Comparison of ENCODE assay signal across 8 cellular contexts in the genomic region with DNA sequence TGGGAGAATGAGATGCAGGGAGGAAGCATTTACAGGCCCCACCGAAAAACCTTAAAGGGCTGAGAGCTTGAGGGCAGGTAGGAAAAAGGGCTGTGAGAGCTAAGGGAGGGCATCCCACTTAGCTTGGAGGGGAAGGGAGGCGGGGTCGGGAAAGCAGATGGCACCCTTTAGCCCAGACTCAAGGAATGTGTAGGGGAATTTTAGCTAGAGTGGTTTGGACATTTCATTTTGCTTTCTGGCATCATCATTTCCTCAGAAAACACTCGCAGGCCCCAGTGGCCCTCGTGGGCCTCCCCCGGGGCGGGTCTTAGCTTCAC. TPM values are rescaled to one million over a fixed set of nuclear protein-coding genes. Genes with fewer than 3 reads are reported as not detected.
A peak's percentile ranks its signal among the peaks of the same experiment; 100 is the strongest.
DNase-seq lines count a peak whose midpoint lies in the region; ATAC-seq and TF ChIP-seq lines count a peak whose summit lies in the region.

No MANE protein-coding gene starts in this region.

- no peaks in the 10 kb centered on the region for H3K36me3 Mint-ChIP-seq in activated naive CD4-positive, alpha-beta T cell treated with anti-CD3 and anti-CD28 coated beads, Interleukin-2, amount 50 U/mL, for 24 hours

- peak overlapping the region; percentile 49 for H2AFZ ChIP-seq in mesenchymal stem cell (ENCODE audit: low read depth, low read length)

- H3K23ac ChIP-seq in mesenchymal stem cell (ENCODE audit: low read length in 2 of 2): no peak overlapping the region

- no peaks in the 10 kb centered on the region for H3K9me3 Mint-ChIP-seq in activated naive CD4-positive, alpha-beta T cell treated with anti-CD3 and anti-CD28 coated beads, Interleukin-2, amount 50 U/mL, for 24 hours

- H3K36me3 ChIP-seq in adipocyte (ENCODE audit: control insufficient read depth, insufficient read depth, low read length, severe bottlenecking) (no peaks in the 10 kb centered on the region), mesenchymal stem cell (ENCODE audit: control insufficient read depth in 1 of 2, insufficient read depth in 2 of 2, low read depth in 1 of 2, low read length in 2 of 2) (no peaks in the 10 kb centered on the region), upper lobe of right lung (no peaks in the 10 kb centered on the region)

- H3K4me1 ChIP-seq in adipocyte (ENCODE audit: control insufficient read depth, insufficient read depth, low read length): peaks cover 40% of the 10 kb centered on the region
- peaks cover 16% of the 10 kb centered on the region for H3K4me1 ChIP-seq in mesenchymal stem cell (ENCODE audit: control insufficient read depth, insufficient read depth, low read depth, low read length)
- peaks cover 44% of the 10 kb centered on the region for H3K4me1 ChIP-seq in upper lobe of right lung

- H3K27me3 ChIP-seq in adipocyte (replicated peaks; ENCODE audit: control insufficient read depth, insufficient read depth, low read length): no peaks in the 10 kb centered on the region
- H3K27me3 ChIP-seq in mesenchymal stem cell (ENCODE audit: control insufficient read depth in 1 of 2, insufficient read depth in 1 of 2, low read length in 2 of 2): no peaks in the 10 kb centered on the region
- no peaks in the 10 kb centered on the region for H3K27me3 ChIP-seq in upper lobe of right lung

- no peak overlapping the region for H3K27ac ChIP-seq in mesenchymal stem cell (ENCODE audit: low read length, poor library complexity, severe bottlenecking)
- H3K27ac ChIP-seq in upper lobe of right lung: peak overlapping the region; percentile 96

- ATAC-seq in upper lobe of right lung: no peak

- DNase-seq in activated naive CD4-positive, alpha-beta T cell treated with anti-CD3 and anti-CD28 coated beads, Interleukin-2, amount 50 U/mL, for 16 hours: no peak
- DNase-seq in adipocyte (ENCODE audit: low read depth) (no peak), mesenchymal stem cell (no peak), upper lobe of right lung (no peak), GM13977 (ENCODE audit: low spot score) (no peak), A172 (ENCODE audit: low spot score) (no peak), DMS153 treated with DMSO at 0.1 percent for 48 hours (lab: John Stamatoyannopoulos, UW; ENCODE audit: unreplicated experiment) (no peak)

- H3K79me1 ChIP-seq in mesenchymal stem cell (replicated peaks; ENCODE audit: low read length, poor library complexity, severe bottlenecking): peaks cover 3% of the 10 kb centered on the region

- H3K4me3 Mint-ChIP-seq in activated naive CD4-positive, alpha-beta T cell treated with anti-CD3 and anti-CD28 coated beads, Interleukin-2, amount 50 U/mL, for 24 hours: peak overlapping the region; percentile 88

- peak overlapping the region; percentile 1 for H4K91ac ChIP-seq in mesenchymal stem cell (ENCODE audit: low read length)

- H3K4me1 Mint-ChIP-seq in activated naive CD4-positive, alpha-beta T cell treated with anti-CD3 and anti-CD28 coated beads, Interleukin-2, amount 50 U/mL, for 24 hours: peaks cover 55% of the 10 kb centered on the region

- peak overlapping the region; percentile 98 for H3K27ac Mint-ChIP-seq in activated naive CD4-positive, alpha-beta T cell treated with anti-CD3 and anti-CD28 coated beads, Interleukin-2, amount 50 U/mL, for 24 hours

- H2BK5ac ChIP-seq in mesenchymal stem cell (ENCODE audit: low read depth, low read length, poor library complexity, severe bottlenecking): no peak overlapping the region

- no peak for TF ChIP-seq CTCF in upper lobe of right lung (IDR thresholded peaks at IDR 0.05)
- no peak for TF ChIP-seq CTCF in GM13977 (IDR thresholded peaks at IDR 0.05; ENCODE audit: extremely low read depth, insufficient read depth, missing control alignments)

- no peaks in the 10 kb centered on the region for H3K27me3 Mint-ChIP-seq in activated naive CD4-positive, alpha-beta T cell treated with anti-CD3 and anti-CD28 coated beads, Interleukin-2, amount 50 U/mL, for 24 hours

- H4K8ac ChIP-seq in mesenchymal stem cell (ENCODE audit: low read length): peak overlapping the region; percentile 33

- H3K9me3 ChIP-seq in adipocyte (ENCODE audit: control insufficient read depth, low read length): no peaks in the 10 kb centered on the region
- H3K9me3 ChIP-seq in mesenchymal stem cell (ENCODE audit: control insufficient read depth, low read length): no peaks in the 10 kb centered on the region
- no peaks in the 10 kb centered on the region for H3K9me3 ChIP-seq in upper lobe of right lung

- H2BK120ac ChIP-seq in mesenchymal stem cell (ENCODE audit: low read depth, low read length): no peak overlapping the region

- intact Hi-C loops in upper lobe of right lung (cut with DNase I): no loop called here

- peak overlapping the region; percentile 97 for H3K9ac ChIP-seq in adipocyte (ENCODE audit: low read length)
- H3K9ac ChIP-seq in mesenchymal stem cell (ENCODE audit: low read length): peak overlapping the region; percentile 72

- peak overlapping the region in 1 of 2 experiments; percentile 6 for H3K4ac ChIP-seq in mesenchymal stem cell (ENCODE audit: low read depth in 1 of 2, low read length in 2 of 2)

- H3K4me2 ChIP-seq in mesenchymal stem cell (ENCODE audit: low read length, poor library complexity, severe bottlenecking): peak overlapping the region; percentile 47

- in situ Hi-C loops in GM13977 (cut with MboI; ENCODE audit: low pct_unique_long_range_greater_than_20kb, low sequenced_read_pairs, unreplicated experiment): loop anchor here (10.0 kb wide), 1 partner anchor 110 kb away; no protein-coding TSS in a partner anchor

- H3K4me3 ChIP-seq in adipocyte (ENCODE audit: low read length): peak overlapping the region; percentile 95
- peak overlapping the region in 1 of 2 experiments; percentile 92 for H3K4me3 ChIP-seq in mesenchymal stem cell (ENCODE audit: insufficient read depth in 1 of 2, low read depth in 1 of 2, low read length in 2 of 2)
- H3K4me3 ChIP-seq in upper lobe of right lung: peak overlapping the region; percentile 94

- 14% methylated on average over 7 of the region's 7 CpGs for WGBS in mesenchymal stem cell

- peak overlapping the region in 1 of 2 experiments; percentile 3 for H3K18ac ChIP-seq in mesenchymal stem cell (ENCODE audit: low read depth in 1 of 2, low read length in 2 of 2)

- H2BK12ac ChIP-seq in mesenchymal stem cell (ENCODE audit: low read length in 2 of 2): peak overlapping the region in 1 of 2 experiments; percentile 2

- H3K14ac ChIP-seq in mesenchymal stem cell (ENCODE audit: low read length in 2 of 2): no peak overlapping the region

- H2AK5ac ChIP-seq in mesenchymal stem cell (ENCODE audit: low read length, severe bottlenecking): peak overlapping the region; percentile 11

- H2BK15ac ChIP-seq in mesenchymal stem cell (ENCODE audit: low read depth, poor library complexity, severe bottlenecking): no peak overlapping the region

RNA-seq across cellular contexts. Expression of a gene that starts 0.8 kb away (rescaled TPM):
- 37.2 TPM for polyA plus RNA-seq in mesenchymal stem cell (2013, experiment 1 of 2)
- polyA plus RNA-seq in mesenchymal stem cell (2013, experiment 2 of 2): 35.2 TPM
- 60.7 TPM for total RNA-seq in upper lobe of right lung
- total RNA-seq in A172 (2014; rRNA removed; shearing (Covaris generic)): 23.6 and 27.1 TPM in 2 replicates

RNA-seq across cellular contexts. Expression of a gene that starts 13.9 kb away (rescaled TPM):
- 77.1 TPM for polyA plus RNA-seq in mesenchymal stem cell (2013, experiment 1 of 2)
- polyA plus RNA-seq in mesenchymal stem cell (2013, experiment 2 of 2): 76.9 TPM
- total RNA-seq in upper lobe of right lung: 65.6 TPM
- total RNA-seq in A172 (2014; rRNA removed; shearing (Covaris generic)): 40.6 and 50.9 TPM in 2 replicates

RNA-seq across cellular contexts. Expression of a gene that starts 46.3 kb away (rescaled TPM):
- polyA plus RNA-seq in mesenchymal stem cell (2013, experiment 1 of 2): 16.4 TPM
- polyA plus RNA-seq in mesenchymal stem cell (2013, experiment 2 of 2): 15.1 TPM
- total RNA-seq in upper lobe of right lung: 25.0 TPM
- total RNA-seq in A172 (2014; rRNA removed; shearing (Covaris generic)): 15.4 and 16.6 TPM in 2 replicates

RNA-seq across cellular contexts. Expression of a gene that starts 57.3 kb away (rescaled TPM):
- 39.3 TPM for polyA plus RNA-seq in mesenchymal stem cell (2013, experiment 1 of 2)
- 37.2 TPM for polyA plus RNA-seq in mesenchymal stem cell (2013, experiment 2 of 2)
- 80.5 TPM for total RNA-seq in upper lobe of right lung
- total RNA-seq in A172 (2014; rRNA removed; shearing (Covaris generic)): 96.6 and 104 TPM in 2 replicates
